8 cellular contexts compared by ENCODE assay signal in genomic region chr19:17074628-17075034, GRCh38. TPM values are rescaled to one million over a fixed set of nuclear protein-coding genes. Genes with fewer than 3 reads are reported as not detected.
DNase-seq lines count a peak whose midpoint lies in the region; ATAC-seq and TF ChIP-seq lines count a peak whose summit lies in the region.

No MANE protein-coding gene starts in this region.

- peaks cover 9% of the 10 kb centered on the region for H3K36me3 Mint-ChIP-seq in HFFc6 (ENCODE audit: low read depth)

- H3K4me3 ChIP-seq in BLaER1 (peak overlapping the region; percentile 91), lower lobe of right lung (peak overlapping the region; percentile 76), aorta (ENCODE audit: low read length in 2 of 2) (peak overlapping the region; percentile 35 to 59)

- H4K20me1 ChIP-seq in BLaER1, result peaks cover 28% of the 10 kb centered on the region

- WGBS in aorta, 2 donors, result 11 to 12% methylated on average over 11 of the region's 11 CpGs

- peaks cover 5% of the 10 kb centered on the region for H3K27me3 Mint-ChIP-seq in HFFc6 (ENCODE audit: insufficient read depth)

- H3K4me1 ChIP-seq in BLaER1 (peaks cover 65% of the 10 kb centered on the region), lower lobe of right lung (peaks cover 41% of the 10 kb centered on the region), aorta (ENCODE audit: control insufficient read depth in 1 of 2, insufficient read depth in 2 of 2, low read length in 2 of 2) (peaks cover 3 to 4% of the 10 kb centered on the region in 2 donors)

- no peaks in the 10 kb centered on the region for H3K9me3 Mint-ChIP-seq in HFFc6

- H3K9me3 ChIP-seq in BLaER1 (no peaks in the 10 kb centered on the region), lower lobe of right lung (no peaks in the 10 kb centered on the region), aorta (ENCODE audit: control insufficient read depth, low read length) (no peaks in the 10 kb centered on the region)

- peaks cover 49% of the 10 kb centered on the region for H3K4me1 Mint-ChIP-seq in HFFc6 (ENCODE audit: low read depth)

- peak overlapping the region; percentile 92 for H3K27ac ChIP-seq in BLaER1
- peak overlapping the region; percentile 31 for H3K27ac ChIP-seq in angular gyrus (ENCODE audit: low read depth, low read length)
- peak overlapping the region; percentile 77 for H3K27ac ChIP-seq in lower lobe of right lung
- peak overlapping the region in 1 of 2 donors; percentile 79 for H3K27ac ChIP-seq in aorta (ENCODE audit: low read depth in 1 of 2, low read length in 2 of 2)

- peak overlapping the region; percentile 89 for H3K27ac Mint-ChIP-seq in HFFc6

- H3K4me3 Mint-ChIP-seq in HFFc6, result peak overlapping the region; percentile 93

- H3K9ac ChIP-seq in BLaER1, result peak overlapping the region; percentile 88

- H3K27me3 ChIP-seq in BLaER1, result no peaks in the 10 kb centered on the region
- no peaks in the 10 kb centered on the region for H3K27me3 ChIP-seq in lower lobe of right lung (ENCODE audit: low read depth)
- no peaks in the 10 kb centered on the region for H3K27me3 ChIP-seq in aorta (ENCODE audit: control insufficient read depth in 1 of 2, insufficient read depth in 2 of 2, low read length in 1 of 2)

- peak overlapping the region; percentile 85 for H3K4me2 ChIP-seq in BLaER1

- no peak for ATAC-seq in lower lobe of right lung
- no peak for ATAC-seq in aorta (ENCODE audit: low FRiP score)
- no peak for ATAC-seq in GM19023 (IDR thresholded peaks at IDR 0.05; ENCODE audit: unreplicated experiment)

- intact Hi-C loops in lower lobe of right lung (cut with DNase I) (loop anchor here (10.0 kb wide), 1 partner anchor 210 kb away; the partner anchor contains the start of gene ANKLE1), aorta (cut with DNase I) (loop anchor here (2.0 to 10.0 kb wide), 4 partner anchors 68 to 310 kb away; partner anchors contain the start of gene OCEL1 (in 1 of the 2))

- H3K36me3 ChIP-seq in BLaER1 (peaks cover 45% of the 10 kb centered on the region), lower lobe of right lung (peaks cover 18% of the 10 kb centered on the region), aorta (ENCODE audit: control insufficient read depth in 1 of 2, insufficient read depth in 2 of 2, low read length in 1 of 2) (no peaks in the 10 kb centered on the region)

- TF ChIP-seq CTCF in HFFc6 (IDR thresholded peaks at IDR 0.05), result no peak
- TF ChIP-seq CTCF in lower lobe of right lung (IDR thresholded peaks at IDR 0.05), result no peak

- DNase-seq in HFFc6 (no peak), lower lobe of right lung (no peak), aorta (no peak), NCI-H1694 (lab: John Stamatoyannopoulos, UW) (no peak), cerebellar nuclear complex (lab: John Stamatoyannopoulos, UW) (no peak)

RNA-seq across cellular contexts. Expression of gene HAUS8, which starts 0.6 kb away (rescaled TPM):
- 10 to 100 TPM in 5 of 6 experiments, 1 to 10 TPM in 1; 7.6 to 13.2 (median 12.2) TPM for total RNA-seq in HFFc6 (2021; fragmentation: NEBNext Ultra II Directional; extraction: Animal tissue kit (Norgen Biotek cat#: 25700))
- total RNA-seq in lower lobe of right lung (9.1 TPM), aorta (1 to 10 TPM; 5.8 to 7.2 TPM)
- polyA plus RNA-seq in aorta, result 10 to 100 TPM in 1 of 2 donors, 1 to 10 TPM in 1; 4.5 to 15.1 TPM

RNA-seq across cellular contexts. Expression of gene MYO9B, which starts 0.9 kb away (rescaled TPM):
- total RNA-seq in HFFc6 (2021; fragmentation: NEBNext Ultra II Directional; extraction: Animal tissue kit (Norgen Biotek cat#: 25700)), result 10 to 100 TPM; 81.2 to 89.0 (median 83.4) TPM
- 205 TPM for total RNA-seq in lower lobe of right lung
- 100 to 1,000 TPM; 165 to 176 TPM for total RNA-seq in aorta
- polyA plus RNA-seq in aorta, result 100 to 1,000 TPM in 1 of 2 donors, 10 to 100 TPM in 1; 34.3 to 183 TPM

RNA-seq across cellular contexts. Expression of gene CPAMD8, which starts 48.0 kb away (rescaled TPM):
- under 1 TPM in 5 of 6 experiments, not detected in 1; 0.11 to 0.20 (median 0.14) TPM for total RNA-seq in HFFc6 (2021; fragmentation: NEBNext Ultra II Directional; extraction: Animal tissue kit (Norgen Biotek cat#: 25700))
- total RNA-seq in lower lobe of right lung (54.3 TPM), aorta (1 to 10 TPM; 2.6 to 5.4 TPM)
- 10 to 100 TPM in 1 of 2 donors, 1 to 10 TPM in 1; 1.9 to 11.9 TPM for polyA plus RNA-seq in aorta
